ENCODE assay signal across 16 cellular contexts in the genomic region with DNA sequence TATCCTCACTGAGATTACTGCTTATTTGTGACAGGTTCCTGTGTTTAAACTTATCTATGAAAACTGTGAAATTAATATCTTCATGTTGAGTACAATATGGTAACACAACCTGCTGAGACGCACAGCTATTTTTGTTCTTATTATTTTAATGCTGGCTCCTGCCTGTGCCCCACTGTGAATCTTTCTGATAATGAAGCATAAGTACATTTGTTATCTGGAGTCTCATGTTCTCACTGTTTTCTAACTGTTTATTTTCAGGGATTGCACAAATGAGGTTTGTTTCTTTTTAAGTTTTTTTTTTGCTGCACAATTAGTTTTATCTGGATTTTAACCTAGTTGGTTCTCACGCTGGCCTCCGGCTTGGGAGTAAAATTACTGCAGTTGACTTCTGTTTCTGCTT.
"Had no signal": no experiment of that assay in that cellular context is flagged by ENCODE, and none has a peak within 500 bp of the region (broad histone marks: within the 10 kb centered on the region; RNA-seq: fewer than 3 reads in every experiment).

No MANE protein-coding gene starts in this region.

- H3K27me3 ChIP-seq: gastrocnemius medialis, thyroid gland had no signal

- H3K36me3 ChIP-seq: gastrocnemius medialis, neutrophil, thyroid gland had no signal

- H3K4me3 ChIP-seq: gastrocnemius medialis, skin epidermis, thyroid gland had no signal

- H3K9me3 Mint-ChIP-seq: activated T-helper 1 cell treated with anti-CD3 and anti-CD28 coated beads, Interleukin-12 subunit alpha, Interleukin-12 subunit beta, Interleukin-2, Interleukin-4 antibody, amounts not matched to agents 30 ng/mL and 10 ng/mL and 1 ng/mL, durations not matched to agents 14 hours and 24 hours and 36 hours had no signal

- H3K27ac Mint-ChIP-seq: activated CD4-positive, alpha-beta T cell treated with anti-CD3 and anti-CD28 coated beads for 36 hours; activated CD8-positive, alpha-beta T cell treated with anti-CD3 and anti-CD28 coated beads for 36 hours; activated naive CD4-positive, alpha-beta T cell treated with anti-CD3 and anti-CD28 coated beads, Interleukin-2, amount 10 ng/mL, durations not matched to agents 7 days and 5 days; activated T-helper 1 cell treated with anti-CD3 and anti-CD28 coated beads, Interleukin-12 subunit alpha, Interleukin-12 subunit beta, Interleukin-2, Interleukin-4 antibody, amounts not matched to agents 30 ng/mL and 10 ng/mL and 1 ng/mL, durations not matched to agents 14 hours and 24 hours and 36 hours; naive B cell; stimulated activated naive B cell treated with anti-CD40 and anti-IgM and Interleukin-4, amounts not matched to agents 10 μg/mL and 1 μg/mL and 100 μg/mL, for 72 hours had no signal

- H3K27ac ChIP-seq: gastrocnemius medialis, neutrophil, skin epidermis had no signal

- H3K36me3 Mint-ChIP-seq: naive B cell; stimulated activated naive B cell treated with anti-CD40 and anti-IgM and Interleukin-4, amounts not matched to agents 10 μg/mL and 1 μg/mL and 100 μg/mL, for 72 hours had no signal

- DNase-seq: activated CD4-positive, alpha-beta T cell treated with anti-CD3 and anti-CD28 coated beads for 36 hours; activated CD8-positive, alpha-beta T cell treated with anti-CD3 and anti-CD28 coated beads for 36 hours; activated naive CD4-positive, alpha-beta T cell treated with anti-CD3 and anti-CD28 coated beads, Interleukin-2, amount 10 ng/mL, durations not matched to agents 7 days and 5 days; erythroblast; gastrocnemius medialis; naive B cell; posterior cingulate gyrus; stimulated activated CD4-positive, alpha-beta T cell treated with anti-CD3 and anti-CD28 coated beads, Interleukin-15, amount 100 ng/mL, for 24 hours; stimulated activated CD4-positive, alpha-beta T cell treated with anti-CD3 and anti-CD28 coated beads, Interleukin-4, amount 100 ng/mL, for 1 hour; stimulated activated naive B cell treated with anti-CD40 and anti-IgM and Interleukin-4, amounts not matched to agents 10 μg/mL and 1 μg/mL and 100 μg/mL, for 72 hours; T-helper 2 cell; thyroid gland had no signal

- ATAC-seq: activated CD4-positive, alpha-beta T cell treated with anti-CD3 and anti-CD28 coated beads for 36 hours; activated CD8-positive, alpha-beta T cell treated with anti-CD3 and anti-CD28 coated beads for 36 hours; gastrocnemius medialis; left lobe of liver; stimulated activated naive B cell treated with anti-CD40 and anti-IgM and Interleukin-4, amounts not matched to agents 10 μg/mL and 1 μg/mL and 100 μg/mL, for 72 hours had no signal

- H3K27me3 Mint-ChIP-seq: activated CD4-positive, alpha-beta T cell treated with anti-CD3 and anti-CD28 coated beads for 36 hours; activated CD8-positive, alpha-beta T cell treated with anti-CD3 and anti-CD28 coated beads for 36 hours had no signal

- H3K4me3 Mint-ChIP-seq: activated CD4-positive, alpha-beta T cell treated with anti-CD3 and anti-CD28 coated beads for 36 hours; activated CD8-positive, alpha-beta T cell treated with anti-CD3 and anti-CD28 coated beads for 36 hours; activated naive CD4-positive, alpha-beta T cell treated with anti-CD3 and anti-CD28 coated beads, Interleukin-2, amount 10 ng/mL, durations not matched to agents 7 days and 5 days; activated T-helper 1 cell treated with anti-CD3 and anti-CD28 coated beads, Interleukin-12 subunit alpha, Interleukin-12 subunit beta, Interleukin-2, Interleukin-4 antibody, amounts not matched to agents 30 ng/mL and 10 ng/mL and 1 ng/mL, durations not matched to agents 14 hours and 24 hours and 36 hours; naive B cell; stimulated activated naive B cell treated with anti-CD40 and anti-IgM and Interleukin-4, amounts not matched to agents 10 μg/mL and 1 μg/mL and 100 μg/mL, for 72 hours had no signal

- H3K9me3 ChIP-seq: gastrocnemius medialis, neutrophil, thyroid gland had no signal
